Comparison of ENCODE assay signal across 10 cellular contexts in the genomic region with DNA sequence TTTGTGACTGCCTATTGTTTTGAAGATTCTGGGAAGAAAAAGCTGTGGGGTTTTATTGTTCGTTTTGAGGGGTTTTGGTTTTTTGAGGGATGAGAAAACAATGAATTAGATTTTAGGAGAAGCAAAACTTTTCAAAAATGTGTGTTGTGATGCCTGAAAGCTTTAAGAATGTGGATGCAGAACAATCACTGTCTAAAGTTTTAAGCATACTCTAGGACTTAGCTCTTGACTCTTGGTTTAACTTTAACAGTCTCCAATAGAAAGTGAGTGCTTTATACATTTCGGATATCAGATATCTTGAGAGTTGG. TPM values are rescaled to one million over a fixed set of nuclear protein-coding genes. Genes with fewer than 3 reads are reported as not detected.
DNase-seq lines count a peak whose midpoint lies in the region; ATAC-seq and TF ChIP-seq lines count a peak whose summit lies in the region.
"Had no signal": no experiment of that assay in that cellular context is flagged by ENCODE, and none has a peak within 500 bp of the region (broad histone marks: within the 10 kb centered on the region; RNA-seq: fewer than 3 reads in every experiment).

No MANE protein-coding gene starts in this region.

- H3K79me2 ChIP-seq in MM.1S (ENCODE audit: low read length): peaks cover 11% of the 10 kb centered on the region; the same call in 1 of the 2 replicates

- no peak overlapping the region for H3K27ac ChIP-seq in MM.1S (ENCODE audit: low read length)
- no peak overlapping the region for H3K27ac ChIP-seq in gastrocnemius medialis

- no peak for TF ChIP-seq POLR2A in gastrocnemius medialis (IDR thresholded peaks at IDR 0.05)

- H3K9me3 ChIP-seq in MM.1S (replicated peaks; ENCODE audit: insufficient read depth, low read length): no peaks in the 10 kb centered on the region
- H3K9me3 ChIP-seq in gastrocnemius medialis: no peaks in the 10 kb centered on the region
- H3K9me3 ChIP-seq: mucosa of descending colon, Peyer's patch had no signal

- intact Hi-C loops in activated CD4-positive, alpha-beta T cell treated with anti-CD3 and anti-CD28 coated beads, Interleukin-2, amount 10 ng/mL, durations not matched to agents 24 days and 14 days (cut with micrococcal nuclease): loop anchor here (10.0 kb wide), 1 partner anchor 167 kb away; no protein-coding TSS in a partner anchor
- intact Hi-C loops in gastrocnemius medialis (cut with DNase I; ENCODE audit: low total_unique reads): no loop called here

- H3K4me1 ChIP-seq in MM.1S (ENCODE audit: low read length): no peaks in the 10 kb centered on the region
- H3K4me1 ChIP-seq in gastrocnemius medialis: peaks cover 17 to 29% of the 10 kb centered on the region in 2 donors

- no peak for DNase-seq in activated CD4-positive, alpha-beta T cell treated with anti-CD3 and anti-CD28 coated beads, Interleukin-2, amount 10 ng/mL, durations not matched to agents 24 days and 14 days
- DNase-seq in activated CD4-positive, alpha-beta T cell treated with anti-CD3 and anti-CD28 coated beads, Interleukin-2, amount 50 U/mL, for 1 hour: no peak
- DNase-seq in MM.1S (no peak), osteocyte (ENCODE audit: extremely low spot score, unreplicated experiment) (no peak), SK-N-DZ (ENCODE audit: low spot score) (no peak), gastrocnemius medialis (no peak)
- DNase-seq in effector memory CD8-positive, alpha-beta T cell: no peak

- peaks cover 2% of the 10 kb centered on the region for H3K36me3 Mint-ChIP-seq in activated CD4-positive, alpha-beta T cell treated with anti-CD3 and anti-CD28 coated beads, Interleukin-2, amount 10 ng/mL, durations not matched to agents 24 days and 14 days (ENCODE audit: low read depth)
- peaks cover 19% of the 10 kb centered on the region for H3K36me3 Mint-ChIP-seq in effector memory CD8-positive, alpha-beta T cell (ENCODE audit: insufficient read depth)
- no peaks in the 10 kb centered on the region for H3K36me3 Mint-ChIP-seq in osteocyte (ENCODE audit: unreplicated experiment)

- peaks cover 7% of the 10 kb centered on the region; the same call in 1 of the 2 replicates for H3F3A ChIP-seq in MM.1S (ENCODE audit: insufficient read depth, low read length)

- 0 out of 2 replicates have a peak overlapping the region, but pooled peaks have one; percentile 97 for H2AFZ ChIP-seq in MM.1S (ENCODE audit: low read length)

- H3K27me3 ChIP-seq in MM.1S (replicated peaks; ENCODE audit: insufficient read depth, low read length): no peaks in the 10 kb centered on the region
- no peaks in the 10 kb centered on the region for H3K27me3 ChIP-seq in gastrocnemius medialis
- H3K27me3 ChIP-seq: Peyer's patch had no signal

- TF ChIP-seq CTCF in MM.1S (IDR thresholded peaks at IDR 0.05; ENCODE audit: low read length) (no peak; the same call in 1 of the 2 replicates), osteocyte (IDR thresholded peaks at IDR 0.05) (no peak), gastrocnemius medialis (IDR thresholded peaks at IDR 0.05 in 4 of 5, conservative IDR thresholded peaks at IDR 0.05 in 1 of 5) (no peak)

- H3K36me3 ChIP-seq in MM.1S (replicated peaks; ENCODE audit: insufficient read depth, low read length): no peaks in the 10 kb centered on the region
- no peaks in the 10 kb centered on the region for H3K36me3 ChIP-seq in gastrocnemius medialis
- H3K36me3 ChIP-seq: Peyer's patch had no signal

- no peak for ATAC-seq in effector memory CD8-positive, alpha-beta T cell (replicated peaks)
- ATAC-seq in gastrocnemius medialis: no peak
- ATAC-seq in HG03565 (IDR thresholded peaks at IDR 0.05; ENCODE audit: unreplicated experiment): no peak

- H3K9me2 ChIP-seq in MM.1S (replicated peaks; ENCODE audit: insufficient read depth, low read length): no peaks in the 10 kb centered on the region

- H3K27ac Mint-ChIP-seq in activated CD4-positive, alpha-beta T cell treated with anti-CD3 and anti-CD28 coated beads, Interleukin-2, amount 10 ng/mL, durations not matched to agents 24 days and 14 days: no peak overlapping the region
- peak overlapping the region in 1 of 2 donors; percentile 99 for H3K27ac Mint-ChIP-seq in effector memory CD8-positive, alpha-beta T cell
- H3K27ac Mint-ChIP-seq in osteocyte (ENCODE audit: unreplicated experiment): peak overlapping the region; percentile 83

- H3K9me3 Mint-ChIP-seq in activated CD4-positive, alpha-beta T cell treated with anti-CD3 and anti-CD28 coated beads, Interleukin-2, amount 10 ng/mL, durations not matched to agents 24 days and 14 days: no peaks in the 10 kb centered on the region
- no peaks in the 10 kb centered on the region for H3K9me3 Mint-ChIP-seq in effector memory CD8-positive, alpha-beta T cell
- no peaks in the 10 kb centered on the region for H3K9me3 Mint-ChIP-seq in osteocyte (ENCODE audit: unreplicated experiment)

- no peak overlapping the region for H3K4me2 ChIP-seq in MM.1S (ENCODE audit: low read depth, low read length)

- H3K27me3 Mint-ChIP-seq in activated CD4-positive, alpha-beta T cell treated with anti-CD3 and anti-CD28 coated beads, Interleukin-2, amount 10 ng/mL, durations not matched to agents 24 days and 14 days: peaks cover 8% of the 10 kb centered on the region
- H3K27me3 Mint-ChIP-seq in effector memory CD8-positive, alpha-beta T cell: no peaks in the 10 kb centered on the region
- H3K27me3 Mint-ChIP-seq in osteocyte (ENCODE audit: unreplicated experiment): no peaks in the 10 kb centered on the region

- H3K4me1 Mint-ChIP-seq in activated CD4-positive, alpha-beta T cell treated with anti-CD3 and anti-CD28 coated beads, Interleukin-2, amount 10 ng/mL, durations not matched to agents 24 days and 14 days: peaks cover 14% of the 10 kb centered on the region
- H3K4me1 Mint-ChIP-seq in effector memory CD8-positive, alpha-beta T cell (ENCODE audit: low read depth in 2 of 2): peaks cover 19 to 29% of the 10 kb centered on the region in 2 donors
- peaks cover 23% of the 10 kb centered on the region for H3K4me1 Mint-ChIP-seq in osteocyte (ENCODE audit: unreplicated experiment)

- H3K9ac ChIP-seq in MM.1S (ENCODE audit: low read length): no peak overlapping the region

- in situ Hi-C loops in gastrocnemius medialis (cut with MboI; ENCODE audit: low sequenced_read_pairs in 4 of 4): no loop called here

- H3K4me3 Mint-ChIP-seq in activated CD4-positive, alpha-beta T cell treated with anti-CD3 and anti-CD28 coated beads, Interleukin-2, amount 10 ng/mL, durations not matched to agents 24 days and 14 days: peak overlapping the region; percentile 99
- H3K4me3 Mint-ChIP-seq in effector memory CD8-positive, alpha-beta T cell: peak overlapping the region; percentile 99
- peak overlapping the region; percentile 20 for H3K4me3 Mint-ChIP-seq in osteocyte (ENCODE audit: unreplicated experiment)

- H3K4me3 ChIP-seq in MM.1S (ENCODE audit: low read length) (no peak overlapping the region), gastrocnemius medialis (peak overlapping the region in 1 of 4 donors; percentile 78)
- H3K4me3 ChIP-seq: mucosa of descending colon had no signal

- no peaks in the 10 kb centered on the region for H4K20me1 ChIP-seq in MM.1S (ENCODE audit: insufficient read depth, low read length)

RNA-seq across cellular contexts. Expression of a gene that starts 0.9 kb away (rescaled TPM):
- total RNA-seq in activated CD4-positive, alpha-beta T cell treated with anti-CD3 and anti-CD28 coated beads, Interleukin-2, amount 10 ng/mL, durations not matched to agents 24 days and 14 days: not detected in 2 replicates
- total RNA-seq in osteocyte (not detected in 2 replicates), gastrocnemius medialis (not detected)
- not detected in 2 replicates for polyA plus RNA-seq in SK-N-DZ (2014; cell fraction: cytosol; rRNA removed)
- not detected in 2 replicates for polyA plus RNA-seq in SK-N-DZ (2014; cell fraction: nucleus; rRNA removed)
- total RNA-seq: mucosa of descending colon, Peyer's patch had no signal

RNA-seq across cellular contexts. Expression of a gene that starts 1.7 kb away (rescaled TPM):
- 41.5 and 45.9 TPM in 2 replicates for total RNA-seq in activated CD4-positive, alpha-beta T cell treated with anti-CD3 and anti-CD28 coated beads, Interleukin-2, amount 10 ng/mL, durations not matched to agents 24 days and 14 days
- total RNA-seq in osteocyte (61.6 and 65.7 TPM in 2 replicates), gastrocnemius medialis (10 to 100 TPM; 39.1 to 67.7 (median 58.2) TPM)
- 50.9 and 65.2 TPM in 2 replicates for polyA plus RNA-seq in SK-N-DZ (2014; cell fraction: cytosol; rRNA removed)
- polyA plus RNA-seq in SK-N-DZ (2014; cell fraction: nucleus; rRNA removed): 19.6 and 21.5 TPM in 2 replicates

Comparison
In these comparisons a context has a peak if more than half of its experiments do, and no peak if none do; other contexts are left out.
1. H3K4me3 Mint-ChIP-seq: peak in every context shown above with its lines; median percentile 99 in activated CD4-positive, alpha-beta T cell treated with anti-CD3 and anti-CD28 coated beads, Interleukin-2, amount 10 ng/mL, durations not matched to agents 24 days and 14 days; 99 in effector memory CD8-positive, alpha-beta T cell; 20 in osteocyte.